ENCODE assay signal across 1 cellular context in genomic region chr4:73976716-73977115, GRCh38.
TF ChIP-seq lines count a peak whose summit lies in the region.

No MANE protein-coding gene starts in this region.

TF ChIP-seq in K562, 482 proteins besides CTCF, POLR2A, EP300 and RAD21:
- no peak for TF ChIP-seq NCOR1 (IDR thresholded peaks at IDR 0.05)
- no peak for TF ChIP-seq RBFOX2 (IDR thresholded peaks at IDR 0.05; ENCODE audit: low read depth, low read length)
- no peak for TF ChIP-seq CHCHD3 (CRISPR knock-in tag; IDR thresholded peaks at IDR 0.05)
- TF ChIP-seq ZC3H11A (IDR thresholded peaks at IDR 0.05; ENCODE audit: low read depth, low read length) = no peak
- no peak for TF ChIP-seq ATF4 (CRISPR knock-in tag; IDR thresholded peaks at IDR 0.05)
